14 cellular contexts compared by ENCODE assay signal in the genomic region with DNA sequence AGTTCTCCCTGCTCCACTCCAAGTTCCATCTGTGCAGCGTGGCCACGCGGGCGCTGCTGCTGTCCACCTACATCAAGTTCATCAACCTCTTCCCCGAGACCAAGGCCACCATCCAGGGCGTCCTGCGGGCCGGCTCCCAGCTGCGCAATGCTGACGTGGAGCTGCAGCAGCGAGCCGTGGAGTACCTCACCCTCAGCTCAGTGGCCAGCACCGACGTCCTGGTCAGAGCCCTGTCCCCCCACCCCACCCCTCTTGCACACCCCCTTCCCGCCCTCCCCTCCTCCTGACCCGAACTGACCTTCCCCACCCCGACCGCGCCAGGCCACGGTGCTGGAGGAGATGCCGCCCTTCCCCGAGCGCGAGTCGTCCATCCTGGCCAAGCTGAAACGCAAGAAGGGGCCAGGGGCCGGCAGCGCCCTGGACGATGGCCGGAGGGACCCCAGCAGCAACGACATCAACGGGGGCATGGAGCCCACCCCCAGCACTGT. TPM values are rescaled to one million over a fixed set of nuclear protein-coding genes. Genes with fewer than 3 reads are reported as not detected.
A peak's percentile ranks its signal among the peaks of the same experiment; 100 is the strongest.
DNase-seq lines count a peak whose midpoint lies in the region; ATAC-seq and TF ChIP-seq lines count a peak whose summit lies in the region.
"Had no signal": no experiment of that assay in that cellular context is flagged by ENCODE, and none has a peak within 500 bp of the region (broad histone marks: within the 10 kb centered on the region; RNA-seq: fewer than 3 reads in every experiment).

No MANE protein-coding gene starts in this region.

- H3K9ac ChIP-seq in IMR-90 (ENCODE audit: low read depth, low read length) = no peak overlapping the region; the same call in 1 of the 2 replicates
- H3K9ac ChIP-seq: KMS-11 had no signal

- H3K9me3 ChIP-seq in IMR-90 (ENCODE audit: control insufficient read depth, insufficient read depth, low read length) (no peaks in the 10 kb centered on the region), testis (no peaks in the 10 kb centered on the region)

- H3K4me2 ChIP-seq in IMR-90 (ENCODE audit: low read depth, low read length) = peak overlapping the region; percentile 20; the same call in 1 of the 2 replicates
- H3K4me2 ChIP-seq: KMS-11 had no signal

- H3K27ac ChIP-seq in IMR-90 (ENCODE audit: insufficient read depth, low read length) (peak overlapping the region; percentile 2; the same call in 1 of the 2 replicates), dorsolateral prefrontal cortex (peak overlapping the region in 52 of 59 donors; percentile 21 to 87 (median 74)), layer of hippocampus (ENCODE audit: low read depth, low read length) (peak overlapping the region; percentile 35), testis (peak overlapping the region; percentile 75 to 77)
- H3K27ac ChIP-seq: KMS-11 had no signal

- H3K4me1 ChIP-seq in IMR-90 (ENCODE audit: control insufficient read depth, insufficient read depth, low read length) (no peaks in the 10 kb centered on the region; the same call in 1 of the 2 replicates), testis (peaks cover 18% of the 10 kb centered on the region)

- H3K27me3 ChIP-seq in IMR-90 (ENCODE audit: control insufficient read depth, insufficient read depth, low read length) (no peaks in the 10 kb centered on the region), dorsolateral prefrontal cortex (no peaks in the 10 kb centered on the region), layer of hippocampus (ENCODE audit: control insufficient read depth, insufficient read depth, low read length) (no peaks in the 10 kb centered on the region), testis (no peaks in the 10 kb centered on the region)

- no peak overlapping the region for H2BK5ac ChIP-seq in IMR-90 (ENCODE audit: low read depth, low read length, poor library complexity, severe bottlenecking)

- no peak overlapping the region for H2BK20ac ChIP-seq in IMR-90 (ENCODE audit: low read depth, low read length)

- 50% methylated on average over 12 of the region's 32 CpGs; no CpG with 5 or more reads in 1 of the 2 experiments for WGBS in IMR-90 (ENCODE audit: extremely low coverage in 2 of 2, insufficient read length in 1 of 2), 2 experiments
- 24 to 35% methylated on average over 6 to 30 of the region's 32 CpGs for WGBS in testis, 2 donors

- no peak for TF ChIP-seq RAD21 in IMR-90 (IDR thresholded peaks at IDR 0.05; ENCODE audit: low read length)

- intact Hi-C loops in IMR-90 (cut with micrococcal nuclease) (loop anchor here (5.0 kb wide), 1 partner anchor 109 kb away; a partner anchor contains a TSS), dorsolateral prefrontal cortex (cut with DNase I) (loop anchor here (5.0 kb wide), 2 partner anchors 34 to 114 kb away; a partner anchor contains a TSS), testis (cut with DNase I; ENCODE audit: low total_unique reads) (no loop called here)

- DNase-seq in IMR-90 (no peak), dorsolateral prefrontal cortex (peak in 1 of 10 donors; percentile 41), testis (no peak), ACHN (no peak), iPS-NIHi11 (ENCODE audit: low spot score) (no peak)
- DNase-seq in stimulated activated CD4-positive, alpha-beta T cell treated with anti-CD3 and anti-CD28 coated beads, Interleukin-12 subunit alpha, Interleukin-12 subunit beta, amount 100 ng/mL, for 4 hours = no peak
- DNase-seq: activated CD8-positive, alpha-beta memory T cell treated with anti-CD3 and anti-CD28 coated beads for 24 hours; COR-L47; effector memory CD8-positive, alpha-beta T cell; NCI-H2081; small intestine had no signal

- H3K4me3 ChIP-seq in IMR-90 (ENCODE audit: insufficient read depth, low read depth, low read length) = peak overlapping the region; percentile 48; the same call in 1 of the 2 replicates
- H3K4me3 ChIP-seq in dorsolateral prefrontal cortex = peak overlapping the region in 58 of 59 donors; percentile 24 to 69 (median 52)
- peak overlapping the region; percentile 41 to 48 for H3K4me3 ChIP-seq in testis

- no peak overlapping the region for H2BK15ac ChIP-seq in IMR-90 (ENCODE audit: low read depth, low read length)

- CTCF ChIA-PET in IMR-90 (lab: Yijun Ruan, JAX) = no interaction called here

- dilution Hi-C loops in IMR-90 (cut with HindIII; ENCODE audit: low sequenced_read_pairs, unreplicated experiment) = no loop called here

- no peak overlapping the region for H3K18ac ChIP-seq in IMR-90 (ENCODE audit: low read depth, low read length)

- no peak overlapping the region for H4K91ac ChIP-seq in IMR-90 (ENCODE audit: insufficient read depth, low read depth, low read length)

- peak overlapping the region; percentile 59 for H2AK5ac ChIP-seq in IMR-90 (ENCODE audit: low read depth, low read length)

- TSS peak; percentile 67 for BruUV-seq in IMR-90 (replicated peaks; lab: Mats Ljungman, UMichigan)

- H3K9me1 ChIP-seq in IMR-90 (ENCODE audit: insufficient read depth, low read length) = 0 out of 2 replicates have a peak, but pooled peaks cover 3% of the 10 kb centered on the region

- no peak overlapping the region for H3K14ac ChIP-seq in IMR-90 (replicated peaks; ENCODE audit: low read depth, low read length)

- no peak for ATAC-seq in IMR-90 (ENCODE audit: low read depth)
- ATAC-seq in GM21360 (IDR thresholded peaks at IDR 0.05; ENCODE audit: unreplicated experiment) = no peak
- ATAC-seq: effector memory CD8-positive, alpha-beta T cell had no signal

- POLR2A ChIA-PET in IMR-90 (lab: Charles Lee; ENCODE audit: unreplicated experiment) = no interaction called here

- no peak overlapping the region for H2AFZ ChIP-seq in IMR-90 (replicated peaks; ENCODE audit: low read length, poor library complexity)

- no peak overlapping the region for H3K23ac ChIP-seq in IMR-90 (ENCODE audit: low read depth, low read length)

- peaks cover 64% of the 10 kb centered on the region for H3K36me3 ChIP-seq in IMR-90 (ENCODE audit: control insufficient read depth, insufficient read depth, low read length)
- no peaks in the 10 kb centered on the region for H3K36me3 ChIP-seq in testis (ENCODE audit: low read depth, missing control alignments)

- H4K5ac ChIP-seq in IMR-90 (ENCODE audit: low read depth, low read length) = no peak overlapping the region

- peak overlapping the region; percentile 98 for H2AK9ac ChIP-seq in IMR-90 (replicated peaks; ENCODE audit: low read depth, low read length, poor library complexity)

- peaks cover 4 to 25% of the 10 kb centered on the region in 2 experiments; a peak in 3 of 4 replicates for H3K79me1 ChIP-seq in IMR-90 (ENCODE audit: low read depth in 1 of 2, low read length in 2 of 2)

- no peak for TF ChIP-seq POLR2A in IMR-90 (IDR thresholded peaks at IDR 0.05; ENCODE audit: low read depth, low read length)
- no peak for TF ChIP-seq POLR2A in testis (IDR thresholded peaks at IDR 0.05)

- H4K20me1 ChIP-seq in IMR-90 (ENCODE audit: insufficient read depth, low read length) = peaks cover 10% of the 10 kb centered on the region

- H2BK120ac ChIP-seq in IMR-90 (ENCODE audit: low read depth, low read length) = no peak overlapping the region

- H4K8ac ChIP-seq in IMR-90 (ENCODE audit: low read depth in 2 of 2, low read length in 2 of 2) = no peak overlapping the region; a peak in 2 of 4 replicates

- TF ChIP-seq CTCF in IMR-90 (conservative IDR thresholded peaks at IDR 0.05; ENCODE audit: low read depth, low read length) = no peak
- TF ChIP-seq CTCF in dorsolateral prefrontal cortex (IDR thresholded peaks at IDR 0.05 in 54 of 56, conservative IDR thresholded peaks at IDR 0.05 in 2 of 56; ENCODE audit: low read depth in 1 of 56, partially characterized antibody in 56 of 56) = no peak
- TF ChIP-seq CTCF in testis (IDR thresholded peaks at IDR 0.05) = no peak

- no peak overlapping the region for H3K4ac ChIP-seq in IMR-90 (ENCODE audit: low read depth, low read length)

- in situ Hi-C loops in IMR-90 (cut with MboI; ENCODE audit: low sequenced_read_pairs) = no loop called here
- in situ Hi-C loops in ACHN (cut with HindIII; ENCODE audit: low pct_ligation_motif_present, low pct_unique_long_range_greater_than_20kb, low sequenced_read_pairs) = no loop called here

- H3K56ac ChIP-seq in IMR-90 (ENCODE audit: extremely low read depth, insufficient read depth, low read length) = no peak overlapping the region

RNA-seq across cellular contexts. Expression of a gene that starts 11.6 kb away (rescaled TPM):
- total RNA-seq in IMR-90 (2012; rRNA removed) = 10.6 and 14.3 TPM in 2 replicates
- polyA plus RNA-seq in IMR-90 (2012; rRNA removed) = 10.4 and 12.1 TPM in 2 replicates
- polyA plus RNA-seq in IMR-90 (2012; cell fraction: cytosol; rRNA removed) = 10.7 and 16.6 TPM in 2 replicates
- polyA plus RNA-seq in IMR-90 (2012; cell fraction: nucleus; rRNA removed; ENCODE audit: low replicate concordance) = 10.5 and 24.4 TPM in 2 replicates
- total RNA-seq in dorsolateral prefrontal cortex = 10 to 100 TPM; 24.0 to 83.9 (median 43.9) TPM
- total RNA-seq in testis = 100 to 1,000 TPM in 1 of 2 donors, 10 to 100 TPM in 1; 56.0 to 101 TPM
- polyA plus RNA-seq in testis (ENCODE audit: insufficient read depth, low read depth, low replicate concordance) = 98.0 TPM

RNA-seq across cellular contexts. Expression of a gene that starts 16.6 kb away (rescaled TPM):
- total RNA-seq in IMR-90 (2012; rRNA removed) = 4.7 and 5.3 TPM in 2 replicates
- polyA plus RNA-seq in IMR-90 (2012; rRNA removed) = 37.0 and 38.5 TPM in 2 replicates
- 20.7 and 33.0 TPM in 2 replicates for polyA plus RNA-seq in IMR-90 (2012; cell fraction: cytosol; rRNA removed)
- 77.0 and 95.3 TPM in 2 replicates for polyA plus RNA-seq in IMR-90 (2012; cell fraction: nucleus; rRNA removed; ENCODE audit: low replicate concordance)
- 10 to 100 TPM; 42.6 to 78.6 (median 57.7) TPM for total RNA-seq in dorsolateral prefrontal cortex
- 100 to 1,000 TPM; 244 to 246 TPM for total RNA-seq in testis
- 156 TPM for polyA plus RNA-seq in testis (ENCODE audit: insufficient read depth, low read depth, low replicate concordance)

RNA-seq across cellular contexts. Expression of a gene that starts 34.6 kb away (rescaled TPM):
- 40.7 and 41.4 TPM in 2 replicates for total RNA-seq in IMR-90 (2012; rRNA removed)
- 122 and 136 TPM in 2 replicates for polyA plus RNA-seq in IMR-90 (2012; rRNA removed)
- polyA plus RNA-seq in IMR-90 (2012; cell fraction: cytosol; rRNA removed) = 130 and 154 TPM in 2 replicates
- 115 and 277 TPM in 2 replicates for polyA plus RNA-seq in IMR-90 (2012; cell fraction: nucleus; rRNA removed; ENCODE audit: low replicate concordance)
- 100 to 1,000 TPM; 116 to 220 (median 173) TPM for total RNA-seq in dorsolateral prefrontal cortex
- 100 to 1,000 TPM; 301 to 358 TPM for total RNA-seq in testis
- polyA plus RNA-seq in testis (ENCODE audit: insufficient read depth, low read depth, low replicate concordance) = 226 TPM

RNA-seq across cellular contexts. Expression of a gene that starts 38.3 kb away (rescaled TPM):
- not detected in 2 replicates for total RNA-seq in IMR-90 (2012; rRNA removed)
- polyA plus RNA-seq in IMR-90 (2012; rRNA removed) = 0.10 TPM in 1 of 2 replicates, not detected in the other
- 0.04 TPM in 1 of 2 replicates, not detected in the other for polyA plus RNA-seq in IMR-90 (2012; cell fraction: cytosol; rRNA removed)
- polyA plus RNA-seq in IMR-90 (2012; cell fraction: nucleus; rRNA removed; ENCODE audit: low replicate concordance) = 0.07 and 0.18 TPM in 2 replicates
- total RNA-seq in dorsolateral prefrontal cortex = 1 to 10 TPM in 1 of 120 experiments, under 1 TPM in 4, not detected in 115; 0.26 to 1.1 (median 0.39) TPM
- total RNA-seq in testis = 100 to 1,000 TPM in 1 of 2 donors, 10 to 100 TPM in 1; 65.3 to 101 TPM
- polyA plus RNA-seq in testis (ENCODE audit: insufficient read depth, low read depth, low replicate concordance) = 137 TPM

RNA-seq across cellular contexts. Expression of a gene that starts 49.5 kb away (rescaled TPM):
- 34.4 and 36.1 TPM in 2 replicates for total RNA-seq in IMR-90 (2012; rRNA removed)
- 106 and 107 TPM in 2 replicates for polyA plus RNA-seq in IMR-90 (2012; rRNA removed)
- 63.8 and 170 TPM in 2 replicates for polyA plus RNA-seq in IMR-90 (2012; cell fraction: cytosol; rRNA removed)
- polyA plus RNA-seq in IMR-90 (2012; cell fraction: nucleus; rRNA removed; ENCODE audit: low replicate concordance) = 249 and 529 TPM in 2 replicates
- total RNA-seq in dorsolateral prefrontal cortex = 100 to 1,000 TPM; 186 to 437 (median 239) TPM
- total RNA-seq in testis = 100 to 1,000 TPM; 257 to 260 TPM
- polyA plus RNA-seq in testis (ENCODE audit: insufficient read depth, low read depth, low replicate concordance) = 235 TPM

Comparison
In these comparisons a context has a peak if more than half of its experiments do, and no peak if none do; other contexts are left out.
1. H3K27ac ChIP-seq: peak in every context shown above with its lines; median percentile 76 in testis; 74 in dorsolateral prefrontal cortex; 35 in layer of hippocampus; 2 in IMR-90.